ENCODE assay signal across 1 cellular context in genomic region chr10:46077141-46077554, GRCh38.
A peak's percentile ranks its signal among the peaks of the same experiment; 100 is the strongest.
TF ChIP-seq lines count a peak whose summit lies in the region.

No MANE protein-coding gene starts in this region.

TF ChIP-seq in K562, 482 proteins besides CTCF, POLR2A, EP300 and RAD21 (continued from another document and continues in another):
- TF ChIP-seq ELK3 (CRISPR knock-in tag; IDR thresholded peaks at IDR 0.05), result no peak
- TF ChIP-seq, protein P1, sequence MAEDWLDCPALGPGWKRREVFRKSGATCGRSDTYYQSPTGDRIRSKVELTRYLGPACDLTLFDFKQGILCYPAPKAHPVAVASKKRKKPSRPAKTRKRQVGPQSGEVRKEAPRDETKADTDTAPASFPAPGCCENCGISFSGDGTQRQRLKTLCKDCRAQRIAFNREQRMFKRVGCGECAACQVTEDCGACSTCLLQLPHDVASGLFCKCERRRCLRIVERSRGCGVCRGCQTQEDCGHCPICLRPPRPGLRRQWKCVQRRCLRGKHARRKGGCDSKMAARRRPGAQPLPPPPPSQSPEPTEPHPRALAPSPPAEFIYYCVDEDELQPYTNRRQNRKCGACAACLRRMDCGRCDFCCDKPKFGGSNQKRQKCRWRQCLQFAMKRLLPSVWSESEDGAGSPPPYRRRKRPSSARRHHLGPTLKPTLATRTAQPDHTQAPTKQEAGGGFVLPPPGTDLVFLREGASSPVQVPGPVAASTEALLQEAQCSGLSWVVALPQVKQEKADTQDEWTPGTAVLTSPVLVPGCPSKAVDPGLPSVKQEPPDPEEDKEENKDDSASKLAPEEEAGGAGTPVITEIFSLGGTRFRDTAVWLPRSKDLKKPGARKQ (CRISPR knock-in tag; IDR thresholded peaks at IDR 0.05), result no peak
- TF ChIP-seq ATF3 (IDR thresholded peaks at IDR 0.05), result peak; percentile 19; the same call in 1 of the 2 replicates
- no peak for TF ChIP-seq ATF3 (CRISPR knock-in tag; conservative IDR thresholded peaks at IDR 0.05)
- no peak for TF ChIP-seq SETDB1 (IDR thresholded peaks at IDR 0.05; ENCODE audit: low read length)
- TF ChIP-seq RCOR1 (IDR thresholded peaks at IDR 0.05; ENCODE audit: borderline replicate concordance in 1 of 2, low read depth in 2 of 2, low read length in 2 of 2), result peak in 1 of 2 experiments; percentile 85; a peak in 2 of 4 replicates
- TF ChIP-seq CBFA2T2 (conservative IDR thresholded peaks at IDR 0.05), result peak; percentile 29; the same call in 1 of the 2 replicates
- no peak for TF ChIP-seq ZNF589 (CRISPR knock-in tag; IDR thresholded peaks at IDR 0.05; ENCODE audit: low read depth)
- TF ChIP-seq CEBPB (tag; IDR thresholded peaks at IDR 0.05), result peak; percentile 98
- TF ChIP-seq ERF (CRISPR knock-in tag; IDR thresholded peaks at IDR 0.05), result no peak
- TF ChIP-seq, protein P2, sequence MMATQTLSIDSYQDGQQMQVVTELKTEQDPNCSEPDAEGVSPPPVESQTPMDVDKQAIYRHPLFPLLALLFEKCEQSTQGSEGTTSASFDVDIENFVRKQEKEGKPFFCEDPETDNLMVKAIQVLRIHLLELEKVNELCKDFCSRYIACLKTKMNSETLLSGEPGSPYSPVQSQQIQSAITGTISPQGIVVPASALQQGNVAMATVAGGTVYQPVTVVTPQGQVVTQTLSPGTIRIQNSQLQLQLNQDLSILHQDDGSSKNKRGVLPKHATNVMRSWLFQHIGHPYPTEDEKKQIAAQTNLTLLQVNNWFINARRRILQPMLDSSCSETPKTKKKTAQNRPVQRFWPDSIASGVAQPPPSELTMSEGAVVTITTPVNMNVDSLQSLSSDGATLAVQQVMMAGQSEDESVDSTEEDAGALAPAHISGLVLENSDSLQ (IDR thresholded peaks at IDR 0.05), result 0 out of 2 replicates have a peak, but pooled peaks have one; percentile 40
- TF ChIP-seq ARNT (IDR thresholded peaks at IDR 0.05), result no peak
- TF ChIP-seq ELF4 (CRISPR knock-in tag; IDR thresholded peaks at IDR 0.05), result no peak
- no peak for TF ChIP-seq ZNF583 (CRISPR knock-in tag; IDR thresholded peaks at IDR 0.05)
- TF ChIP-seq, protein P3, sequence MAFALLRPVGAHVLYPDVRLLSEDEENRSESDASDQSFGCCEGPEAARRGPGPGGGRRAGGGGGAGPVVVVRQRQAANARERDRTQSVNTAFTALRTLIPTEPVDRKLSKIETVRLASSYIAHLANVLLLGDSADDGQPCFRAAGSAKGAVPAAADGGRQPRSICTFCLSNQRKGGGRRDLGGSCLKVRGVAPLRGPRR (CRISPR knock-in tag; IDR thresholded peaks at IDR 0.05), result no peak
- TF ChIP-seq GABPA (tag; conservative IDR thresholded peaks at IDR 0.05; ENCODE audit: low read depth), result peak; percentile 31
- peak; percentile 30; the same call in 1 of the 2 replicates for TF ChIP-seq CEBPG (CRISPR knock-in tag; IDR thresholded peaks at IDR 0.05)
- TF ChIP-seq CEBPG (tag; conservative IDR thresholded peaks at IDR 0.05 in 1 of 2, IDR thresholded peaks at IDR 0.05 in 1 of 2), result peak; percentile 90 to 93
- TF ChIP-seq OTX1 (CRISPR knock-in tag; IDR thresholded peaks at IDR 0.05), result no peak
- TF ChIP-seq MAFK (IDR thresholded peaks at IDR 0.05; ENCODE audit: low read length), result no peak
- TF ChIP-seq TAL1 (IDR thresholded peaks at IDR 0.05), result peak; percentile 36; the same call in 1 of the 2 replicates
- no peak for TF ChIP-seq NFE2 (IDR thresholded peaks at IDR 0.05; ENCODE audit: low read depth)
- no peak for TF ChIP-seq NCOA1 (IDR thresholded peaks at IDR 0.05; ENCODE audit: low read depth)
- peak; percentile 74 for TF ChIP-seq CTBP1 (IDR thresholded peaks at IDR 0.05; ENCODE audit: borderline replicate concordance)
- TF ChIP-seq HDAC2 (IDR thresholded peaks at IDR 0.05), result peak; percentile 38; the same call in 1 of the 2 replicates
- peak; percentile 18 to 35; a peak in 1 of 4 replicates for TF ChIP-seq KDM1A (IDR thresholded peaks at IDR 0.05)
- TF ChIP-seq, protein P4, sequence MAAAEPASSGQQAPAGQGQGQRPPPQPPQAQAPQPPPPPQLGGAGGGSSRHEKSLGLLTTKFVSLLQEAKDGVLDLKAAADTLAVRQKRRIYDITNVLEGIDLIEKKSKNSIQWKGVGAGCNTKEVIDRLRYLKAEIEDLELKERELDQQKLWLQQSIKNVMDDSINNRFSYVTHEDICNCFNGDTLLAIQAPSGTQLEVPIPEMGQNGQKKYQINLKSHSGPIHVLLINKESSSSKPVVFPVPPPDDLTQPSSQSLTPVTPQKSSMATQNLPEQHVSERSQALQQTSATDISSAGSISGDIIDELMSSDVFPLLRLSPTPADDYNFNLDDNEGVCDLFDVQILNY (CRISPR knock-in tag; IDR thresholded peaks at IDR 0.05), result no peak
- TF ChIP-seq ZNF274 (IDR thresholded peaks at IDR 0.05; ENCODE audit: borderline replicate concordance, low read depth, low read length), result no peak
- no peak for TF ChIP-seq POLR2AphosphoS5 (IDR thresholded peaks at IDR 0.05; ENCODE audit: control insufficient read depth, insufficient read depth, low read depth, low read length)
- no peak for TF ChIP-seq PTTG1 (tag; IDR thresholded peaks at IDR 0.05; ENCODE audit: low read depth)
- TF ChIP-seq GTF2E2 (tag; IDR thresholded peaks at IDR 0.05), result no peak
- no peak for TF ChIP-seq ZNF778 (CRISPR knock-in tag; IDR thresholded peaks at IDR 0.05)
- no peak for TF ChIP-seq KDM5B (IDR thresholded peaks at IDR 0.05; ENCODE audit: insufficient replicate concordance, low read depth, low read length)
- TF ChIP-seq IRF9 (tag; IDR thresholded peaks at IDR 0.05), result peak; percentile 61
- peak; percentile 20 for TF ChIP-seq HDAC3 (IDR thresholded peaks at IDR 0.05; ENCODE audit: borderline replicate concordance, partially characterized antibody)
- 0 out of 2 replicates have a peak, but pooled peaks have one; percentile 29 for TF ChIP-seq MYC (IDR thresholded peaks at IDR 0.05; ENCODE audit: low read depth, low read length)
- no peak for TF ChIP-seq MYC (CRISPR knock-in tag; IDR thresholded peaks at IDR 0.05; ENCODE audit: borderline replicate concordance, low read depth)
- TF ChIP-seq AFF1 (IDR thresholded peaks at IDR 0.05; ENCODE audit: low read depth in 1 of 2, partially characterized antibody in 2 of 2), result peak in 1 of 2 experiments; percentile 36
- no peak for TF ChIP-seq RFX5 (IDR thresholded peaks at IDR 0.05; ENCODE audit: low read depth, low read length)
- TF ChIP-seq, protein P5, sequence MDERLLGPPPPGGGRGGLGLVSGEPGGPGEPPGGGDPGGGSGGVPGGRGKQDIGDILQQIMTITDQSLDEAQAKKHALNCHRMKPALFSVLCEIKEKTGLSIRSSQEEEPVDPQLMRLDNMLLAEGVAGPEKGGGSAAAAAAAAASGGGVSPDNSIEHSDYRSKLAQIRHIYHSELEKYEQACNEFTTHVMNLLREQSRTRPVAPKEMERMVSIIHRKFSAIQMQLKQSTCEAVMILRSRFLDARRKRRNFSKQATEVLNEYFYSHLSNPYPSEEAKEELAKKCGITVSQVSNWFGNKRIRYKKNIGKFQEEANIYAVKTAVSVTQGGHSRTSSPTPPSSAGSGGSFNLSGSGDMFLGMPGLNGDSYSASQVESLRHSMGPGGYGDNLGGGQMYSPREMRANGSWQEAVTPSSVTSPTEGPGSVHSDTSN (CRISPR knock-in tag; IDR thresholded peaks at IDR 0.05; ENCODE audit: low read depth), result no peak
- TF ChIP-seq, protein P5 (tag; conservative IDR thresholded peaks at IDR 0.05; ENCODE audit: low read depth), result peak; percentile 86
- TF ChIP-seq DNMT1 (IDR thresholded peaks at IDR 0.05), result no peak
- TF ChIP-seq, protein P6, sequence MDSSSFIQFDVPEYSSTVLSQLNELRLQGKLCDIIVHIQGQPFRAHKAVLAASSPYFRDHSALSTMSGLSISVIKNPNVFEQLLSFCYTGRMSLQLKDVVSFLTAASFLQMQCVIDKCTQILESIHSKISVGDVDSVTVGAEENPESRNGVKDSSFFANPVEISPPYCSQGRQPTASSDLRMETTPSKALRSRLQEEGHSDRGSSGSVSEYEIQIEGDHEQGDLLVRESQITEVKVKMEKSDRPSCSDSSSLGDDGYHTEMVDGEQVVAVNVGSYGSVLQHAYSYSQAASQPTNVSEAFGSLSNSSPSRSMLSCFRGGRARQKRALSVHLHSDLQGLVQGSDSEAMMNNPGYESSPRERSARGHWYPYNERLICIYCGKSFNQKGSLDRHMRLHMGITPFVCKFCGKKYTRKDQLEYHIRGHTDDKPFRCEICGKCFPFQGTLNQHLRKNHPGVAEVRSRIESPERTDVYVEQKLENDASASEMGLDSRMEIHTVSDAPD (CRISPR knock-in tag; IDR thresholded peaks at IDR 0.05), result no peak
- no peak for TF ChIP-seq ZNF830 (CRISPR knock-in tag; IDR thresholded peaks at IDR 0.05)
- no peak for TF ChIP-seq LCOR (CRISPR knock-in tag; IDR thresholded peaks at IDR 0.05)
- TF ChIP-seq MAFF (IDR thresholded peaks at IDR 0.05; ENCODE audit: low read length), result no peak
- TF ChIP-seq BRD4 (IDR thresholded peaks at IDR 0.05), result no peak
- peak; percentile 66 to 73; a peak in 3 of 4 replicates for TF ChIP-seq TRIM24 (IDR thresholded peaks at IDR 0.05)
- no peak for TF ChIP-seq SIX5 (IDR thresholded peaks at IDR 0.05; ENCODE audit: borderline replicate concordance in 1 of 2, insufficient read depth in 1 of 2, low read depth in 1 of 2, low read length in 2 of 2)
- TF ChIP-seq, protein P7, sequence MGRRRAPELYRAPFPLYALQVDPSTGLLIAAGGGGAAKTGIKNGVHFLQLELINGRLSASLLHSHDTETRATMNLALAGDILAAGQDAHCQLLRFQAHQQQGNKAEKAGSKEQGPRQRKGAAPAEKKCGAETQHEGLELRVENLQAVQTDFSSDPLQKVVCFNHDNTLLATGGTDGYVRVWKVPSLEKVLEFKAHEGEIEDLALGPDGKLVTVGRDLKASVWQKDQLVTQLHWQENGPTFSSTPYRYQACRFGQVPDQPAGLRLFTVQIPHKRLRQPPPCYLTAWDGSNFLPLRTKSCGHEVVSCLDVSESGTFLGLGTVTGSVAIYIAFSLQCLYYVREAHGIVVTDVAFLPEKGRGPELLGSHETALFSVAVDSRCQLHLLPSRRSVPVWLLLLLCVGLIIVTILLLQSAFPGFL (CRISPR knock-in tag; IDR thresholded peaks at IDR 0.05), result no peak
- no peak for TF ChIP-seq KAT2B (IDR thresholded peaks at IDR 0.05; ENCODE audit: low read depth, low read length)
- no peak for TF ChIP-seq NFYB (IDR thresholded peaks at IDR 0.05; ENCODE audit: extremely low read depth, insufficient read length)
- no peak for TF ChIP-seq SPI1 (IDR thresholded peaks at IDR 0.05; ENCODE audit: borderline replicate concordance, low read depth, low read length)
- peak; percentile 86 for TF ChIP-seq MEIS2 (IDR thresholded peaks at IDR 0.05; ENCODE audit: partially characterized antibody)
